11 cellular contexts compared by ENCODE assay signal in genomic region chr3:12423918-12424634, GRCh38.
DNase-seq lines count a peak whose midpoint lies in the region; ATAC-seq and TF ChIP-seq lines count a peak whose summit lies in the region.
"Had no signal": no experiment of that assay in that cellular context is flagged by ENCODE, and none has a peak within 500 bp of the region (broad histone marks: within the 10 kb centered on the region; RNA-seq: fewer than 3 reads in every experiment).

No MANE protein-coding gene starts in this region.

- peak overlapping the region; percentile 9 for H3K4me3 Mint-ChIP-seq in activated naive CD8-positive, alpha-beta T cell treated with anti-CD3 and anti-CD28 coated beads, Interleukin-2, amount 50 U/mL, for 24 hours
- no peak overlapping the region for H3K4me3 Mint-ChIP-seq in mesothelial cell of epicardium
- H3K4me3 Mint-ChIP-seq: CD8-positive, alpha-beta memory T cell had no signal

- TF ChIP-seq EP300 in tibial nerve (IDR thresholded peaks at IDR 0.05) = no peak

- H3K27me3 ChIP-seq in tibial nerve = no peaks in the 10 kb centered on the region

- H3K9me3 ChIP-seq in tibial nerve = no peaks in the 10 kb centered on the region

- no peak overlapping the region for H3K4me3 ChIP-seq in tibial nerve

- TF ChIP-seq CTCF in mesothelial cell of epicardium (IDR thresholded peaks at IDR 0.05; ENCODE audit: unreplicated experiment) (no peak), tibial nerve (IDR thresholded peaks at IDR 0.05) (no peak)

- ATAC-seq in activated naive CD8-positive, alpha-beta T cell treated with anti-CD3 and anti-CD28 coated beads, Interleukin-2, amount 50 U/mL, for 24 hours = peak; percentile 78

- no peak overlapping the region for H3K27ac ChIP-seq in tibial nerve

- DNase-seq in stimulated activated CD4-positive, alpha-beta T cell treated with anti-CD3 and anti-CD28 coated beads, Interleukin-12 subunit alpha, Interleukin-12 subunit beta, amount 100 ng/mL, for 4 hours = peak; percentile 7
- no peak for DNase-seq in stimulated activated CD4-positive, alpha-beta T cell treated with anti-CD3 and anti-CD28 coated beads, Interleukin-4, amount 100 ng/mL, for 4 hours
- DNase-seq in activated naive CD8-positive, alpha-beta T cell treated with anti-CD3 and anti-CD28 coated beads, Interleukin-2, amount 50 U/mL, for 24 hours = peak; percentile 27
- DNase-seq in mesothelial cell of epicardium (ENCODE audit: low spot score in 2 of 2, unreplicated experiment in 2 of 2) (no peak), DMS53 treated with DMSO at 0.1 percent for 48 hours (lab: John Stamatoyannopoulos, UW; ENCODE audit: unreplicated experiment) (no peak), SW480 (ENCODE audit: low spot score) (no peak), tibial nerve (ENCODE audit: low spot score in 2 of 2) (no peak), G401 (ENCODE audit: low spot score) (no peak)
- DNase-seq: CD8-positive, alpha-beta memory T cell; dermis blood vessel endothelial cell; NK-92 treated with Interleukin-12 subunit alpha and Interleukin-12 subunit beta, amount 100 ng/mL, for 24 hours had no signal

- H3K27me3 Mint-ChIP-seq in activated naive CD8-positive, alpha-beta T cell treated with anti-CD3 and anti-CD28 coated beads, Interleukin-2, amount 50 U/mL, for 24 hours = peaks cover 15% of the 10 kb centered on the region
- H3K27me3 Mint-ChIP-seq in mesothelial cell of epicardium (ENCODE audit: low read depth) = no peaks in the 10 kb centered on the region

- no peaks in the 10 kb centered on the region for H3K36me3 Mint-ChIP-seq in activated naive CD8-positive, alpha-beta T cell treated with anti-CD3 and anti-CD28 coated beads, Interleukin-2, amount 50 U/mL, for 24 hours (ENCODE audit: low read depth)
- H3K36me3 Mint-ChIP-seq in mesothelial cell of epicardium = no peaks in the 10 kb centered on the region
- H3K36me3 Mint-ChIP-seq: CD8-positive, alpha-beta memory T cell had no signal

- in situ Hi-C loops in G401 (cut with HindIII; ENCODE audit: low sequenced_read_pairs) = no loop called here

- peaks cover 20% of the 10 kb centered on the region for H3K4me1 Mint-ChIP-seq in activated naive CD8-positive, alpha-beta T cell treated with anti-CD3 and anti-CD28 coated beads, Interleukin-2, amount 50 U/mL, for 24 hours
- H3K4me1 Mint-ChIP-seq in mesothelial cell of epicardium = peaks cover 76% of the 10 kb centered on the region

- H3K36me3 ChIP-seq in tibial nerve = no peaks in the 10 kb centered on the region

- no peaks in the 10 kb centered on the region for H3K9me3 Mint-ChIP-seq in activated naive CD8-positive, alpha-beta T cell treated with anti-CD3 and anti-CD28 coated beads, Interleukin-2, amount 50 U/mL, for 24 hours
- no peaks in the 10 kb centered on the region for H3K9me3 Mint-ChIP-seq in mesothelial cell of epicardium
- H3K9me3 Mint-ChIP-seq: CD8-positive, alpha-beta memory T cell had no signal

- no peak for TF ChIP-seq POLR2A in tibial nerve (IDR thresholded peaks at IDR 0.05)

- H3K4me1 ChIP-seq in tibial nerve = peaks cover 0 to 3% (median 0%) of the 10 kb centered on the region in 4 donors

- H3K27ac Mint-ChIP-seq in activated naive CD8-positive, alpha-beta T cell treated with anti-CD3 and anti-CD28 coated beads, Interleukin-2, amount 50 U/mL, for 24 hours = peak overlapping the region; percentile 37
- H3K27ac Mint-ChIP-seq in mesothelial cell of epicardium = peak overlapping the region; percentile 77
- H3K27ac Mint-ChIP-seq: CD8-positive, alpha-beta memory T cell had no signal

- WGBS in tibial nerve, 2 donors = 39 to 47% methylated on average over 6 of the region's 6 CpGs

Comparison
In these comparisons a context has a peak if more than half of its experiments do, and no peak if none do; other contexts are left out.
1. DNase-seq: peak in stimulated activated CD4-positive, alpha-beta T cell treated with anti-CD3 and anti-CD28 coated beads, Interleukin-12 subunit alpha, Interleukin-12 subunit beta, amount 100 ng/mL, for 4 hours (single experiment) and activated naive CD8-positive, alpha-beta T cell treated with anti-CD3 and anti-CD28 coated beads, Interleukin-2, amount 50 U/mL, for 24 hours (single experiment); none in stimulated activated CD4-positive, alpha-beta T cell treated with anti-CD3 and anti-CD28 coated beads, Interleukin-4, amount 100 ng/mL, for 4 hours (0 of 2), mesothelial cell of epicardium (0 of 2), DMS53 treated with DMSO at 0.1 percent for 48 hours (single experiment), SW480 (single experiment), tibial nerve (0 of 2) and G401 (single experiment).